ENCODE assay signal across 20 cellular contexts in genomic region chr1:145806844-145807243, GRCh38. TPM values are rescaled to one million over a fixed set of nuclear protein-coding genes. Genes with fewer than 3 reads are reported as not detected.
A peak's percentile ranks its signal among the peaks of the same experiment; 100 is the strongest.
DNase-seq lines count a peak whose midpoint lies in the region; ATAC-seq, FAIRE-seq and TF ChIP-seq lines count a peak whose summit lies in the region.
"Had no signal": no experiment of that assay in that cellular context is flagged by ENCODE, and none has a peak within 500 bp of the region (broad histone marks: within the 10 kb centered on the region; RNA-seq: fewer than 3 reads in every experiment).

No MANE protein-coding gene starts in this region.

- 87% methylated on average over 7 of the region's 7 CpGs for WGBS in A549 (ENCODE audit: missing lambda C conversion rate)

- ATAC-seq in A549, result no peak
- ATAC-seq: CD8-positive, alpha-beta T cell; HCT116 had no signal

- POLR2A ChIA-PET in A549 (lab: Yijun Ruan, JAX), result no interaction called here
- POLR2A ChIA-PET in HEK293 (lab: Yijun Ruan, JAX), result interaction anchor here (1.9 kb wide), 1 partner anchor 17 kb away, joined by 7 read pairs; the partner anchor contains the start of genes POLR3C and RNF115

- H3K9me3 ChIP-seq in A549, result no peaks in the 10 kb centered on the region
- no peaks in the 10 kb centered on the region for H3K9me3 ChIP-seq in HEK293 (ENCODE audit: control insufficient read depth, insufficient read depth, low read depth, low read length)
- H3K9me3 ChIP-seq: BLaER1, Caco-2 had no signal

- TF ChIP-seq RAD21 in A549 (conservative IDR thresholded peaks at IDR 0.05 in 1 of 2, IDR thresholded peaks at IDR 0.05 in 1 of 2), result no peak

- no peaks in the 10 kb centered on the region for H3K36me3 ChIP-seq in HEK293 (ENCODE audit: control insufficient read depth in 2 of 2, insufficient read depth in 1 of 2, low read length in 2 of 2)

- H3K27ac ChIP-seq in A549 (no peak overlapping the region), HEK293 (ENCODE audit: extremely low read depth, low read depth, low read length) (no peak overlapping the region)
- H3K27ac ChIP-seq: BLaER1, C4-2B, GM23248 had no signal

- TF ChIP-seq POLR2A in A549 (IDR thresholded peaks at IDR 0.05; ENCODE audit: low read length), result no peak

- H3K4me2 ChIP-seq in A549, result no peak overlapping the region
- H3K4me2 ChIP-seq: BLaER1 had no signal

- H3K4me3 ChIP-seq in A549 (no peak overlapping the region), HEK293 (ENCODE audit: low read depth, low read length) (no peak overlapping the region)
- H3K4me3 ChIP-seq: BLaER1, GM23248 had no signal

- TF ChIP-seq CTCF in A549 (IDR thresholded peaks at IDR 0.05), result no peak
- no peak for TF ChIP-seq CTCF in HEK293 (tag by site-specific recombination; IDR thresholded peaks at IDR 0.05)

- CTCF ChIA-PET in A549 (lab: Yijun Ruan, JAX) (interaction anchor here (1.5 to 2.2 kb wide), 2 partner anchors 39 to 85 kb away, joined by 5 read pairs; partner anchors contain the start of gene NUDT17), HEK293 (lab: Yijun Ruan, JAX) (no interaction called here)

- no peak for TF ChIP-seq EP300 in A549 (IDR thresholded peaks at IDR 0.05)

- FAIRE-seq in A549 (lab: Jason Lieb, UNC) (no peak), islet of Langerhans (lab: Jason Lieb, UNC) (peak; percentile 49), frontal cortex (lab: Jason Lieb, UNC) (no peak)
- FAIRE-seq: G401.6, GM12892, H1 had no signal

- DNase-seq in A549 (ENCODE audit: low read depth in 1 of 2, low spot score in 1 of 2) (no peak), frontal cortex (ENCODE audit: low spot score in 2 of 2) (no peak), NCI-H774 (lab: John Stamatoyannopoulos, UW) (no peak)
- DNase-seq in stimulated activated CD4-positive, alpha-beta T cell treated with anti-CD3 and anti-CD28 coated beads, Interleukin-4, amount 100 ng/mL, for 1 hour, result no peak
- DNase-seq: Caco-2; CD4-positive, CD25-positive, alpha-beta regulatory T cell; CD8-positive, alpha-beta T cell; DMS153; DND-41; GM23248; H9; HFFc6 had no signal

- H3K4me1 ChIP-seq in A549 (peaks cover 23% of the 10 kb centered on the region; the same call in 2 of the 3 replicates), HEK293 (ENCODE audit: control insufficient read depth, insufficient read depth, low read length) (peaks cover 15% of the 10 kb centered on the region)
- H3K4me1 ChIP-seq: Caco-2 had no signal

TF ChIP-seq in A549, 52 proteins besides CTCF, POLR2A, EP300 and RAD21:
- TF ChIP-seq MAX (IDR thresholded peaks at IDR 0.05), result no peak
- TF ChIP-seq E2F6 (IDR thresholded peaks at IDR 0.05; ENCODE audit: borderline replicate concordance, low read depth), result no peak
- 0 out of 2 replicates have a peak, but pooled peaks have one; percentile 15 for TF ChIP-seq REST (IDR thresholded peaks at IDR 0.05)

TF ChIP-seq in HEK293, 187 proteins besides CTCF, POLR2A, EP300 and RAD21:
- TF ChIP-seq ZNF175 (tag by site-specific recombination; IDR thresholded peaks at IDR 0.05), result no peak
- peak; percentile 84 for TF ChIP-seq REST (tag by site-specific recombination; IDR thresholded peaks at IDR 0.05)

RNA-seq across cellular contexts. Expression of gene RNF115, which starts 17.1 kb away (rescaled TPM):
- polyA plus RNA-seq in A549 (2011; rRNA removed) (18.4 and 18.8 TPM in 2 replicates), A549 (2017; fragmentation: RNase III; extraction: RNeasy Plus Mini Kit Qiagen cat#74134 plus additional on column Dnase treatment) (8.5 to 9.3 TPM (median 9.2 TPM) in 3 replicates)
- polyA plus RNA-seq in A549 (2012; cell fraction: cytosol; rRNA removed), result 3.8 and 4.3 TPM in 2 replicates
- polyA plus RNA-seq in A549 (2012; cell fraction: nucleus; rRNA removed), result 4.0 and 6.1 TPM in 2 replicates
- polyA minus RNA-seq in A549 (2011; rRNA and poly(A)+ RNA removed), result 10.3 and 11.9 TPM in 2 replicates
- total RNA-seq in frontal cortex, result 26.5 TPM

RNA-seq across cellular contexts. Expression of gene POLR3C, which starts 17.2 kb away (rescaled TPM):
- polyA plus RNA-seq in A549 (2011; rRNA removed), result 58.3 and 65.0 TPM in 2 replicates
- polyA plus RNA-seq in A549 (2012; cell fraction: cytosol; rRNA removed), result 29.7 and 30.5 TPM in 2 replicates
- polyA plus RNA-seq in A549 (2012; cell fraction: nucleus; rRNA removed), result 21.2 and 28.0 TPM in 2 replicates
- polyA plus RNA-seq in A549 (2017; fragmentation: RNase III; extraction: RNeasy Plus Mini Kit Qiagen cat#74134 plus additional on column Dnase treatment), result 26.9 to 29.5 TPM (median 28.1 TPM) in 3 replicates
- 58.5 and 59.1 TPM in 2 replicates for polyA minus RNA-seq in A549 (2011; rRNA and poly(A)+ RNA removed)
- total RNA-seq in frontal cortex, result 30.6 TPM

RNA-seq across cellular contexts. Expression of gene NUDT17, which starts 38.6 kb away (rescaled TPM):
- polyA plus RNA-seq in A549 (2011; rRNA removed) (6.7 and 9.0 TPM in 2 replicates), A549 (2017; fragmentation: RNase III; extraction: RNeasy Plus Mini Kit Qiagen cat#74134 plus additional on column Dnase treatment) (4.6 to 5.7 TPM (median 4.9 TPM) in 3 replicates)
- polyA plus RNA-seq in A549 (2012; cell fraction: cytosol; rRNA removed), result 4.6 and 5.1 TPM in 2 replicates
- polyA plus RNA-seq in A549 (2012; cell fraction: nucleus; rRNA removed), result 9.4 and 11.2 TPM in 2 replicates
- 5.2 and 6.7 TPM in 2 replicates for polyA minus RNA-seq in A549 (2011; rRNA and poly(A)+ RNA removed)
- total RNA-seq in frontal cortex, result 2.4 TPM

RNA-seq across cellular contexts. Expression of gene PIAS3, which starts 52.0 kb away (rescaled TPM):
- 15.5 and 25.4 TPM in 2 replicates for polyA plus RNA-seq in A549 (2011; rRNA removed)
- polyA plus RNA-seq in A549 (2012; cell fraction: cytosol; rRNA removed), result 11.2 and 14.0 TPM in 2 replicates
- 29.4 and 40.2 TPM in 2 replicates for polyA plus RNA-seq in A549 (2012; cell fraction: nucleus; rRNA removed)
- 18.6 to 23.2 TPM (median 22.7 TPM) in 3 replicates for polyA plus RNA-seq in A549 (2017; fragmentation: RNase III; extraction: RNeasy Plus Mini Kit Qiagen cat#74134 plus additional on column Dnase treatment)
- 19.2 and 20.9 TPM in 2 replicates for polyA minus RNA-seq in A549 (2011; rRNA and poly(A)+ RNA removed)
- 6.1 TPM for total RNA-seq in frontal cortex

Comparison
In these comparisons a context has a peak if more than half of its experiments do, and no peak if none do; other contexts are left out.
1. Of the 5 proteins assayed by ChIP-seq in both HEK293 and A549: peak only in HEK293: none; only in A549: none; in both: REST; in neither: 4.